ENCODE assay signal across 13 cellular contexts in genomic region chr4:48489683-48490011, GRCh38. TPM values are rescaled to one million over a fixed set of nuclear protein-coding genes. Genes with fewer than 3 reads are reported as not detected.
DNase-seq lines count a peak whose midpoint lies in the region; ATAC-seq and TF ChIP-seq lines count a peak whose summit lies in the region.
"Had no signal": no experiment of that assay in that cellular context is flagged by ENCODE, and none has a peak within 500 bp of the region (broad histone marks: within the 10 kb centered on the region; RNA-seq: fewer than 3 reads in every experiment).

No MANE protein-coding gene starts in this region.

- H3K9me3 ChIP-seq in iPS-18c (ENCODE audit: control insufficient read depth, insufficient read depth, low read length), result no peaks in the 10 kb centered on the region
- H3K9me3 ChIP-seq: SJSA1 had no signal

- no peaks in the 10 kb centered on the region for H3K9me3 Mint-ChIP-seq in activated CD8-positive, alpha-beta T cell treated with anti-CD3 and anti-CD28 coated beads for 36 hours
- no peaks in the 10 kb centered on the region for H3K9me3 Mint-ChIP-seq in stimulated activated effector memory CD8-positive, alpha-beta T cell treated with anti-CD3 and anti-CD28 coated beads, Interleukin-12 subunit alpha, Interleukin-12 subunit beta, amount 100 ng/mL, for 72 hours

- POLR2A ChIA-PET in activated CD8-positive, alpha-beta T cell treated with anti-CD3 and anti-CD28 coated beads for 36 hours (lab: Charles Lee), result no interaction called here

- no peaks in the 10 kb centered on the region for H3K36me3 Mint-ChIP-seq in activated CD8-positive, alpha-beta T cell treated with anti-CD3 and anti-CD28 coated beads for 36 hours (ENCODE audit: low read depth)
- H3K36me3 Mint-ChIP-seq in stimulated activated effector memory CD8-positive, alpha-beta T cell treated with anti-CD3 and anti-CD28 coated beads, Interleukin-12 subunit alpha, Interleukin-12 subunit beta, amount 100 ng/mL, for 72 hours, result no peaks in the 10 kb centered on the region

- TF ChIP-seq CTCF in activated CD8-positive, alpha-beta T cell treated with anti-CD3 and anti-CD28 coated beads for 36 hours (IDR thresholded peaks at IDR 0.05), result no peak

- no peak overlapping the region for H3K27ac Mint-ChIP-seq in activated CD8-positive, alpha-beta T cell treated with anti-CD3 and anti-CD28 coated beads for 36 hours
- H3K27ac Mint-ChIP-seq in stimulated activated effector memory CD8-positive, alpha-beta T cell treated with anti-CD3 and anti-CD28 coated beads, Interleukin-12 subunit alpha, Interleukin-12 subunit beta, amount 100 ng/mL, for 72 hours, result no peak overlapping the region

- peak overlapping the region; percentile 50 for H3K4me3 ChIP-seq in iPS-18c (ENCODE audit: insufficient read depth, low read depth, low read length)
- H3K4me3 ChIP-seq: SJSA1 had no signal

- H3K27me3 Mint-ChIP-seq in activated CD8-positive, alpha-beta T cell treated with anti-CD3 and anti-CD28 coated beads for 36 hours, result peaks cover 53% of the 10 kb centered on the region

- peak overlapping the region; percentile 46 for H3K4me3 Mint-ChIP-seq in activated CD8-positive, alpha-beta T cell treated with anti-CD3 and anti-CD28 coated beads for 36 hours
- H3K4me3 Mint-ChIP-seq in stimulated activated effector memory CD8-positive, alpha-beta T cell treated with anti-CD3 and anti-CD28 coated beads, Interleukin-12 subunit alpha, Interleukin-12 subunit beta, amount 100 ng/mL, for 72 hours, result peak overlapping the region; percentile 54

- no peak for ATAC-seq in activated CD8-positive, alpha-beta T cell treated with anti-CD3 and anti-CD28 coated beads for 36 hours
- ATAC-seq in stimulated activated effector memory CD8-positive, alpha-beta T cell treated with anti-CD3 and anti-CD28 coated beads, Interleukin-12 subunit alpha, Interleukin-12 subunit beta, amount 100 ng/mL, for 72 hours, result no peak
- ATAC-seq in GM21526 (IDR thresholded peaks at IDR 0.05; ENCODE audit: low FRiP score, unreplicated experiment), result no peak

- no peaks in the 10 kb centered on the region for H3K4me1 Mint-ChIP-seq in activated CD8-positive, alpha-beta T cell treated with anti-CD3 and anti-CD28 coated beads for 36 hours (ENCODE audit: low read depth)
- H3K4me1 Mint-ChIP-seq in stimulated activated effector memory CD8-positive, alpha-beta T cell treated with anti-CD3 and anti-CD28 coated beads, Interleukin-12 subunit alpha, Interleukin-12 subunit beta, amount 100 ng/mL, for 72 hours, result peaks cover 4% of the 10 kb centered on the region

- intact Hi-C loops in activated CD8-positive, alpha-beta T cell treated with anti-CD3 and anti-CD28 coated beads for 36 hours (cut with micrococcal nuclease), result no loop called here

- CTCF ChIA-PET in activated CD8-positive, alpha-beta T cell treated with anti-CD3 and anti-CD28 coated beads for 36 hours (lab: Charles Lee), result no interaction called here

- DNase-seq in NCI-H1092 treated with DMSO at 0.1 percent for 48 hours (lab: John Stamatoyannopoulos, UW) (peak; percentile 34), NCI-H1092 (lab: John Stamatoyannopoulos, UW) (no peak), 8988T (no peak), SW480 (ENCODE audit: low spot score) (no peak)
- no peak for DNase-seq in activated CD8-positive, alpha-beta T cell treated with anti-CD3 and anti-CD28 coated beads for 36 hours
- no peak for DNase-seq in stimulated activated effector memory CD8-positive, alpha-beta T cell treated with anti-CD3 and anti-CD28 coated beads, Interleukin-12 subunit alpha, Interleukin-12 subunit beta, amount 100 ng/mL, for 72 hours (ENCODE audit: low spot score in 2 of 2)
- DNase-seq: EL, foreskin fibroblast, NCI-H226 had no signal

RNA-seq across cellular contexts. Expression of gene ZAR1, which starts 0.4 kb away (rescaled TPM):
- not detected for total RNA-seq in activated CD8-positive, alpha-beta T cell treated with anti-CD3 and anti-CD28 coated beads for 36 hours
- total RNA-seq: myocyte, SJSA1 had no signal

RNA-seq across cellular contexts. Expression of gene SLC10A4, which starts 6.5 kb away (rescaled TPM):
- total RNA-seq in activated CD8-positive, alpha-beta T cell treated with anti-CD3 and anti-CD28 coated beads for 36 hours, result not detected
- total RNA-seq: myocyte, SJSA1 had no signal
